27 cellular contexts compared by ENCODE assay signal in genomic region chr9:69097923-69098593, GRCh38.
DNase-seq lines count a peak whose midpoint lies in the region; ATAC-seq and TF ChIP-seq lines count a peak whose summit lies in the region.
"Had no signal": no experiment of that assay in that cellular context is flagged by ENCODE, and none has a peak within 500 bp of the region (broad histone marks: within the 10 kb centered on the region; RNA-seq: fewer than 3 reads in every experiment).

No MANE protein-coding gene starts in this region.

- intact Hi-C loops in PC-9 (cut with micrococcal nuclease; ENCODE audit: unreplicated experiment): no loop called here
- intact Hi-C loops in lower lobe of right lung (cut with DNase I): no loop called here
- intact Hi-C loops in activated CD4-positive, alpha-beta memory T cell treated with anti-CD3 and anti-CD28 coated beads for 36 hours (cut with micrococcal nuclease): no loop called here

- BruUV-seq in PC-9 (replicated peaks; lab: Mats Ljungman, UMichigan): no TSS peak

- no peaks in the 10 kb centered on the region for H3K9me2 ChIP-seq in PC-9 (ENCODE audit: insufficient read depth)

- H3K36me3 ChIP-seq in PC-9 (ENCODE audit: low read depth) (no peaks in the 10 kb centered on the region), lower lobe of right lung (no peaks in the 10 kb centered on the region)
- H3K36me3 ChIP-seq: cardiac muscle cell, suprapubic skin had no signal

- peaks cover 3% of the 10 kb centered on the region for H3K36me3 Mint-ChIP-seq in type B pancreatic cell
- H3K36me3 Mint-ChIP-seq in activated CD4-positive, alpha-beta memory T cell treated with anti-CD3 and anti-CD28 coated beads for 36 hours: no peaks in the 10 kb centered on the region
- H3K36me3 Mint-ChIP-seq: mesothelial cell of epicardium; stimulated activated effector memory CD8-positive, alpha-beta T cell treated with anti-CD3 and anti-CD28 coated beads, Interleukin-12 subunit alpha, Interleukin-12 subunit beta, amount 100 ng/mL, for 72 hours had no signal

- H3K27me3 ChIP-seq in PC-9 (ENCODE audit: insufficient read depth, low read depth) (no peaks in the 10 kb centered on the region), lower lobe of right lung (ENCODE audit: low read depth) (no peaks in the 10 kb centered on the region), foreskin keratinocyte (no peaks in the 10 kb centered on the region)
- H3K27me3 ChIP-seq: cardiac muscle cell, suprapubic skin had no signal

- CTCF ChIA-PET in PC-9 (lab: Charles Lee): interaction anchor here (0.6 kb wide), 1 partner anchor 1475 kb away, joined by 3 read pairs; no protein-coding TSS in a partner anchor
- CTCF ChIA-PET in activated CD4-positive, alpha-beta memory T cell treated with anti-CD3 and anti-CD28 coated beads for 36 hours (lab: Charles Lee): no interaction called here

- H2AFZ ChIP-seq in PC-9: no peak overlapping the region

- H3F3A ChIP-seq in PC-9 (ENCODE audit: insufficient read depth, low read depth): 0 out of 2 replicates have a peak, but pooled peaks cover 3% of the 10 kb centered on the region

- DNase-seq in PC-9 (no peak), choroid plexus epithelial cell (ENCODE audit: low read depth) (peak; percentile 34), lower lobe of right lung (no peak), type B pancreatic cell (ENCODE audit: extremely low spot score, unreplicated experiment) (no peak), mesenteric fat pad (ENCODE audit: low spot score) (no peak), DMS79 (lab: John Stamatoyannopoulos, UW) (no peak), foreskin keratinocyte (no peak)
- DNase-seq in activated CD4-positive, alpha-beta memory T cell treated with anti-CD3 and anti-CD28 coated beads for 36 hours: no peak
- DNase-seq: activated CD4-positive, alpha-beta memory T cell treated with anti-CD3 and anti-CD28 coated beads, Interleukin-2, amount 10 ng/mL, durations not matched to agents 7 days and 5 days; activated CD4-positive, CD25-positive, alpha-beta regulatory T cell; activated gamma-delta T cell treated with Interleukin-2 at 50 U/mL for 16 hours; CD4-positive, alpha-beta memory T cell; erythroblast; kidney glomerular epithelial cell; MV-4-11; NCI-H187; NCI-H2227 treated with DMSO at 0.1 percent for 48 hours; NCI-H774; psoas muscle; SHP77 treated with DMSO at 0.1 percent for 48 hours; stimulated activated CD4-positive, alpha-beta T cell treated with anti-CD3 and anti-CD28 coated beads, Interleukin-1b, Interleukin-23, amount 100 ng/mL, for 48 hours; SW 1271 had no signal

- peak; percentile 60 to 66 for ATAC-seq in lower lobe of right lung
- no peak for ATAC-seq in foreskin keratinocyte
- ATAC-seq: GM12878; stimulated activated effector memory CD8-positive, alpha-beta T cell treated with anti-CD3 and anti-CD28 coated beads, Interleukin-12 subunit alpha, Interleukin-12 subunit beta, amount 100 ng/mL, for 72 hours had no signal

- no peak overlapping the region for H3K4me3 ChIP-seq in PC-9
- no peak overlapping the region for H3K4me3 ChIP-seq in choroid plexus epithelial cell (ENCODE audit: low read depth, low read length)
- H3K4me3 ChIP-seq in lower lobe of right lung: no peak overlapping the region
- H3K4me3 ChIP-seq: cardiac muscle cell, GM12878, psoas muscle, suprapubic skin had no signal

- H3K4me1 Mint-ChIP-seq in type B pancreatic cell (ENCODE audit: unreplicated experiment): peaks cover 24% of the 10 kb centered on the region
- H3K4me1 Mint-ChIP-seq in activated CD4-positive, alpha-beta memory T cell treated with anti-CD3 and anti-CD28 coated beads for 36 hours (ENCODE audit: low read depth): no peaks in the 10 kb centered on the region
- H3K4me1 Mint-ChIP-seq: activated CD4-positive, alpha-beta memory T cell treated with anti-CD3 and anti-CD28 coated beads, Interleukin-2, amount 10 ng/mL, durations not matched to agents 7 days and 5 days; CD4-positive, alpha-beta memory T cell; stimulated activated effector memory CD8-positive, alpha-beta T cell treated with anti-CD3 and anti-CD28 coated beads, Interleukin-12 subunit alpha, Interleukin-12 subunit beta, amount 100 ng/mL, for 72 hours had no signal

- H3K4me3 Mint-ChIP-seq in type B pancreatic cell: no peak overlapping the region
- no peak overlapping the region for H3K4me3 Mint-ChIP-seq in activated CD4-positive, alpha-beta memory T cell treated with anti-CD3 and anti-CD28 coated beads for 36 hours
- H3K4me3 Mint-ChIP-seq: activated CD4-positive, alpha-beta memory T cell treated with anti-CD3 and anti-CD28 coated beads, Interleukin-2, amount 10 ng/mL, durations not matched to agents 7 days and 5 days; CD4-positive, alpha-beta memory T cell; mesothelial cell of epicardium; stimulated activated effector memory CD8-positive, alpha-beta T cell treated with anti-CD3 and anti-CD28 coated beads, Interleukin-12 subunit alpha, Interleukin-12 subunit beta, amount 100 ng/mL, for 72 hours had no signal

- no peaks in the 10 kb centered on the region for H4K20me1 ChIP-seq in PC-9 (ENCODE audit: insufficient read depth)

- POLR2A ChIA-PET in PC-9 (lab: Charles Lee; ENCODE audit: unreplicated experiment): no interaction called here
- POLR2A ChIA-PET in activated CD4-positive, alpha-beta memory T cell treated with anti-CD3 and anti-CD28 coated beads for 36 hours (lab: Charles Lee): no interaction called here

- H3K4me1 ChIP-seq in PC-9 (replicated peaks; ENCODE audit: insufficient read depth) (peaks cover 30% of the 10 kb centered on the region), lower lobe of right lung (peaks cover 12% of the 10 kb centered on the region), foreskin keratinocyte (peaks cover 17% of the 10 kb centered on the region)
- H3K4me1 ChIP-seq: psoas muscle, suprapubic skin had no signal

- H3K79me2 ChIP-seq in PC-9 (ENCODE audit: low read depth): no peaks in the 10 kb centered on the region

- no peaks in the 10 kb centered on the region for H3K27me3 Mint-ChIP-seq in type B pancreatic cell
- no peaks in the 10 kb centered on the region for H3K27me3 Mint-ChIP-seq in activated CD4-positive, alpha-beta memory T cell treated with anti-CD3 and anti-CD28 coated beads for 36 hours
- H3K27me3 Mint-ChIP-seq: activated CD4-positive, alpha-beta memory T cell treated with anti-CD3 and anti-CD28 coated beads, Interleukin-2, amount 10 ng/mL, durations not matched to agents 7 days and 5 days; CD4-positive, alpha-beta memory T cell had no signal

- peak overlapping the region; percentile 79 for H3K27ac ChIP-seq in PC-9
- H3K27ac ChIP-seq in lower lobe of right lung: peak overlapping the region; percentile 9
- H3K27ac ChIP-seq in foreskin keratinocyte: no peak overlapping the region
- H3K27ac ChIP-seq: cardiac muscle cell, psoas muscle, suprapubic skin had no signal

- peak overlapping the region; percentile 45 for H3K27ac Mint-ChIP-seq in type B pancreatic cell
- H3K27ac Mint-ChIP-seq in activated CD4-positive, alpha-beta memory T cell treated with anti-CD3 and anti-CD28 coated beads for 36 hours: no peak overlapping the region
- H3K27ac Mint-ChIP-seq: activated CD4-positive, alpha-beta memory T cell treated with anti-CD3 and anti-CD28 coated beads, Interleukin-2, amount 10 ng/mL, durations not matched to agents 7 days and 5 days; CD4-positive, alpha-beta memory T cell; stimulated activated effector memory CD8-positive, alpha-beta T cell treated with anti-CD3 and anti-CD28 coated beads, Interleukin-12 subunit alpha, Interleukin-12 subunit beta, amount 100 ng/mL, for 72 hours had no signal

- H3K9me3 ChIP-seq in PC-9 (ENCODE audit: insufficient read depth, low read depth): no peaks in the 10 kb centered on the region
- H3K9me3 ChIP-seq in lower lobe of right lung: no peaks in the 10 kb centered on the region
- H3K9me3 ChIP-seq: psoas muscle, suprapubic skin had no signal

- H3K4me2 ChIP-seq in PC-9: no peak overlapping the region

- no peak for TF ChIP-seq CTCF in PC-9 (conservative IDR thresholded peaks at IDR 0.05)
- TF ChIP-seq CTCF in choroid plexus epithelial cell (conservative IDR thresholded peaks at IDR 0.05; ENCODE audit: low read depth, low read length): no peak
- no peak for TF ChIP-seq CTCF in lower lobe of right lung (IDR thresholded peaks at IDR 0.05)
- no peak for TF ChIP-seq CTCF in type B pancreatic cell (conservative IDR thresholded peaks at IDR 0.05)
- no peak for TF ChIP-seq CTCF in foreskin keratinocyte (conservative IDR thresholded peaks at IDR 0.05)

- H3K9me3 Mint-ChIP-seq in type B pancreatic cell: no peaks in the 10 kb centered on the region
- no peaks in the 10 kb centered on the region for H3K9me3 Mint-ChIP-seq in activated CD4-positive, alpha-beta memory T cell treated with anti-CD3 and anti-CD28 coated beads for 36 hours
- H3K9me3 Mint-ChIP-seq: activated CD4-positive, alpha-beta memory T cell treated with anti-CD3 and anti-CD28 coated beads, Interleukin-2, amount 10 ng/mL, durations not matched to agents 7 days and 5 days; CD4-positive, alpha-beta memory T cell; mesothelial cell of epicardium; stimulated activated effector memory CD8-positive, alpha-beta T cell treated with anti-CD3 and anti-CD28 coated beads, Interleukin-12 subunit alpha, Interleukin-12 subunit beta, amount 100 ng/mL, for 72 hours had no signal
